20 cellular contexts compared by ENCODE assay signal in genomic region chr15:60496853-60497252, GRCh38.
"Had no signal": no experiment of that assay in that cellular context is flagged by ENCODE, and none has a peak within 500 bp of the region (broad histone marks: within the 10 kb centered on the region; RNA-seq: fewer than 3 reads in every experiment).

No MANE protein-coding gene starts in this region.

- H3K4me1 Mint-ChIP-seq: activated CD4-positive, alpha-beta T cell treated with anti-CD3 and anti-CD28 coated beads for 36 hours had no signal

- H3K27ac Mint-ChIP-seq: activated CD4-positive, alpha-beta T cell treated with anti-CD3 and anti-CD28 coated beads for 36 hours; activated CD8-positive, alpha-beta memory T cell treated with anti-CD3 and anti-CD28 coated beads, Interleukin-2, amount 10 ng/mL, durations not matched to agents 7 days and 5 days; activated CD8-positive, alpha-beta T cell treated with anti-CD3 and anti-CD28 coated beads for 36 hours; activated naive CD8-positive, alpha-beta T cell treated with anti-CD3 and anti-CD28 coated beads for 36 hours; memory B cell; WTC11 had no signal

- ATAC-seq: activated CD4-positive, alpha-beta T cell treated with anti-CD3 and anti-CD28 coated beads for 36 hours; activated CD8-positive, alpha-beta memory T cell treated with anti-CD3 and anti-CD28 coated beads, Interleukin-2, amount 10 ng/mL, durations not matched to agents 7 days and 5 days; activated CD8-positive, alpha-beta T cell treated with anti-CD3 and anti-CD28 coated beads for 36 hours; gastroesophageal sphincter; heart left ventricle; sciatic nerve; WTC11 had no signal

- FAIRE-seq: islet of Langerhans had no signal

- DNase-seq: activated CD4-positive, alpha-beta T cell treated with anti-CD3 and anti-CD28 coated beads for 36 hours; activated CD8-positive, alpha-beta memory T cell treated with anti-CD3 and anti-CD28 coated beads, Interleukin-2, amount 10 ng/mL, durations not matched to agents 7 days and 5 days; activated CD8-positive, alpha-beta T cell treated with anti-CD3 and anti-CD28 coated beads for 36 hours; activated naive CD8-positive, alpha-beta T cell treated with anti-CD3 and anti-CD28 coated beads for 36 hours; activated T-cell treated with anti-CD3 and anti-CD28 coated beads for 4 hours; cerebellar nuclear complex; esophagus squamous epithelium; heart left ventricle; occipital lobe; stimulated activated CD4-positive, alpha-beta T cell treated with anti-CD3 and anti-CD28 coated beads, Interleukin-15, amount 100 ng/mL, for 24 hours; stimulated activated naive CD4-positive, alpha-beta T cell; T-helper 1 cell; T-helper 9 cell; upper lobe of left lung had no signal

- H3K4me3 Mint-ChIP-seq: activated CD4-positive, alpha-beta T cell treated with anti-CD3 and anti-CD28 coated beads for 36 hours; activated CD8-positive, alpha-beta memory T cell treated with anti-CD3 and anti-CD28 coated beads, Interleukin-2, amount 10 ng/mL, durations not matched to agents 7 days and 5 days; activated CD8-positive, alpha-beta T cell treated with anti-CD3 and anti-CD28 coated beads for 36 hours; activated naive CD8-positive, alpha-beta T cell treated with anti-CD3 and anti-CD28 coated beads for 36 hours; memory B cell; neural crest cell; WTC11 had no signal

- H3K27me3 Mint-ChIP-seq: activated CD4-positive, alpha-beta T cell treated with anti-CD3 and anti-CD28 coated beads for 36 hours; activated CD8-positive, alpha-beta memory T cell treated with anti-CD3 and anti-CD28 coated beads, Interleukin-2, amount 10 ng/mL, durations not matched to agents 7 days and 5 days; activated CD8-positive, alpha-beta T cell treated with anti-CD3 and anti-CD28 coated beads for 36 hours; activated naive CD8-positive, alpha-beta T cell treated with anti-CD3 and anti-CD28 coated beads for 36 hours; memory B cell had no signal

- H3K9me3 Mint-ChIP-seq: activated CD8-positive, alpha-beta T cell treated with anti-CD3 and anti-CD28 coated beads for 36 hours; activated naive CD8-positive, alpha-beta T cell treated with anti-CD3 and anti-CD28 coated beads for 36 hours; memory B cell; neural crest cell; WTC11 had no signal
